18 cellular contexts compared by ENCODE assay signal in the genomic region with DNA sequence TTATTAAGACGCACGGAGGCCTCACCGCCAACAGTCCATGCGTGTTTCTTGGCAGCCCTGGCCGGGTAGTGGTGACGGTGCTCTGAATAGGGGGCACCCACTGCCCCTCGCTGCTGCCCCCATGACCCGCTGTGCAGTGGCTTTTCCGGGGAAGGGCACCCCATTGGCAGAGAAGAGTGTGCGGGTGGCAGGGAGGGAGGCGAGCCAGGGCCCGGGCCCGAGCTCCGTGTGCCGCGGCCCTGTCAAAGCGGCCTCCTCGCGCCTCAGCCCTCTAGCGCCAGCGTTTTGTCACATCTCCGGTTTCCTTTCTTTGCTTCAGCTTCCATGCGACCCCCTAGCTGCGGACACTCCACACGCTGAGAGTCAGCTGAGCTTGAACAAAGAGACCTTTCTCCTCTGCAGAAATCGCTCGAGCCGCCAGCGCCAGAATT.
DNase-seq lines count a peak whose midpoint lies in the region; ATAC-seq and TF ChIP-seq lines count a peak whose summit lies in the region.
"Had no signal": no experiment of that assay in that cellular context is flagged by ENCODE, and none has a peak within 500 bp of the region (broad histone marks: within the 10 kb centered on the region; RNA-seq: fewer than 3 reads in every experiment).

No MANE protein-coding gene starts in this region.

- no peaks in the 10 kb centered on the region for H3F3A ChIP-seq in neural progenitor cell (ENCODE audit: low read depth)

- peaks cover 14% of the 10 kb centered on the region for H3K9me3 Mint-ChIP-seq in neural progenitor cell
- H3K9me3 Mint-ChIP-seq in CD4-positive, alpha-beta T cell = no peaks in the 10 kb centered on the region

- H3K4me3 Mint-ChIP-seq in neural progenitor cell = peak overlapping the region; percentile 67
- no peak overlapping the region for H3K4me3 Mint-ChIP-seq in CD4-positive, alpha-beta T cell
- H3K4me3 Mint-ChIP-seq: activated naive CD8-positive, alpha-beta T cell treated with anti-CD3 and anti-CD28 coated beads for 36 hours; CD14-positive monocyte had no signal

- ATAC-seq in CD4-positive, alpha-beta T cell (ENCODE audit: poor library complexity) = no peak
- ATAC-seq: A549 had no signal

- peaks cover 38% of the 10 kb centered on the region for H3K4me1 Mint-ChIP-seq in neural progenitor cell
- no peaks in the 10 kb centered on the region for H3K4me1 Mint-ChIP-seq in CD4-positive, alpha-beta T cell (ENCODE audit: low read depth)
- H3K4me1 Mint-ChIP-seq: activated naive CD8-positive, alpha-beta T cell treated with anti-CD3 and anti-CD28 coated beads for 36 hours; CD14-positive monocyte had no signal

- no peak overlapping the region for H3K9ac ChIP-seq in neural progenitor cell
- H3K9ac ChIP-seq: parathyroid adenoma had no signal

- intact Hi-C loops in CD4-positive, alpha-beta T cell (cut with DNase I, micrococcal nuclease) = no loop called here

- H2AFZ ChIP-seq in neural progenitor cell (replicated peaks) = peak overlapping the region; percentile 78
- H2AFZ ChIP-seq: parathyroid adenoma had no signal

- no peak overlapping the region for H3K4me3 ChIP-seq in neural progenitor cell
- H3K4me3 ChIP-seq: A549 had no signal

- no peaks in the 10 kb centered on the region for H4K20me1 ChIP-seq in neural progenitor cell (ENCODE audit: low read depth)

- H3K27me3 Mint-ChIP-seq in neural progenitor cell (ENCODE audit: insufficient read depth, low read depth) = peaks cover 20% of the 10 kb centered on the region
- H3K27me3 Mint-ChIP-seq in CD4-positive, alpha-beta T cell = no peaks in the 10 kb centered on the region
- H3K27me3 Mint-ChIP-seq: activated naive CD8-positive, alpha-beta T cell treated with anti-CD3 and anti-CD28 coated beads for 36 hours had no signal

- H3K4me2 ChIP-seq in neural progenitor cell = peak overlapping the region; percentile 33
- H3K4me2 ChIP-seq: A549 had no signal

- CTCF ChIA-PET in CD4-positive, alpha-beta T cell (lab: Charles Lee) = no interaction called here

- peak; percentile 49 for TF ChIP-seq CTCF in neural progenitor cell (IDR thresholded peaks at IDR 0.05)
- TF ChIP-seq CTCF in CD4-positive, alpha-beta T cell (IDR thresholded peaks at IDR 0.05) = no peak

- no peaks in the 10 kb centered on the region for H3K36me3 Mint-ChIP-seq in neural progenitor cell
- no peaks in the 10 kb centered on the region for H3K36me3 Mint-ChIP-seq in CD4-positive, alpha-beta T cell (ENCODE audit: low read depth)
- H3K36me3 Mint-ChIP-seq: activated naive CD8-positive, alpha-beta T cell treated with anti-CD3 and anti-CD28 coated beads for 36 hours; CD14-positive monocyte had no signal

- peaks cover 9% of the 10 kb centered on the region for H3K4me1 ChIP-seq in neural progenitor cell
- H3K4me1 ChIP-seq: A549, parathyroid adenoma had no signal

- no peaks in the 10 kb centered on the region for H3K79me2 ChIP-seq in neural progenitor cell (ENCODE audit: low read depth)
- H3K79me2 ChIP-seq: parathyroid adenoma had no signal

- no peaks in the 10 kb centered on the region for H3K27me3 ChIP-seq in neural progenitor cell
- no peaks in the 10 kb centered on the region for H3K27me3 ChIP-seq in CD4-positive, alpha-beta T cell (ENCODE audit: control insufficient read depth, insufficient read depth, low read length)

- DNase-seq in COLO829 (ENCODE audit: low spot score) (peak; percentile 32), astrocyte of the hippocampus (ENCODE audit: low read depth, low spot score) (peak; percentile 68), iPS DF 4.7 (ENCODE audit: extremely low read depth, low spot score) (peak; percentile 3), neural progenitor cell (ENCODE audit: low spot score) (peak; percentile 91), NCI-H2227 (lab: John Stamatoyannopoulos, UW; ENCODE audit: unreplicated experiment) (no peak), HuH-7.5 (ENCODE audit: low spot score) (no peak), NCI-H226 (no peak)
- DNase-seq in CD4-positive, alpha-beta T cell = no peak
- DNase-seq: activated CD4-positive, alpha-beta T cell treated with anti-CD3 and anti-CD28 coated beads, Interleukin-2, amount 50 U/mL, for 4 hours; activated naive CD8-positive, alpha-beta T cell treated with anti-CD3 and anti-CD28 coated beads for 36 hours; KG1; mesenchymal stem cell; NCI-H1092 treated with DMSO at 0.1 percent for 48 hours; NCI-H2171; stimulated activated CD4-positive, alpha-beta T cell treated with anti-CD3 and anti-CD28 coated beads, Interleukin-12 subunit alpha, Interleukin-12 subunit beta, amount 100 ng/mL, for 4 hours had no signal

- POLR2A ChIA-PET in CD4-positive, alpha-beta T cell (lab: Charles Lee) = no interaction called here

- H3K27ac Mint-ChIP-seq in neural progenitor cell = peak overlapping the region; percentile 98
- H3K27ac Mint-ChIP-seq in CD4-positive, alpha-beta T cell = no peak overlapping the region
- H3K27ac Mint-ChIP-seq: activated naive CD8-positive, alpha-beta T cell treated with anti-CD3 and anti-CD28 coated beads for 36 hours; CD14-positive monocyte had no signal

- H3K36me3 ChIP-seq in neural progenitor cell = no peaks in the 10 kb centered on the region

- no peaks in the 10 kb centered on the region for H3K9me3 ChIP-seq in neural progenitor cell (ENCODE audit: low read depth)
- H3K9me3 ChIP-seq in CD4-positive, alpha-beta T cell (ENCODE audit: control insufficient read depth, low read length) = no peaks in the 10 kb centered on the region
- H3K9me3 ChIP-seq: A549 had no signal

- H3K27ac ChIP-seq in neural progenitor cell = no peak overlapping the region
- no peak overlapping the region for H3K27ac ChIP-seq in CD4-positive, alpha-beta T cell (ENCODE audit: low read depth, low read length)
- H3K27ac ChIP-seq: A549, parathyroid adenoma had no signal

Comparison
In these comparisons a context has a peak if more than half of its experiments do, and no peak if none do; other contexts are left out.
1. DNase-seq: peak in COLO829 (single experiment), astrocyte of the hippocampus (single experiment), iPS DF 4.7 (single experiment) and neural progenitor cell (single experiment); none in NCI-H2227 (single experiment), HuH-7.5 (single experiment), CD4-positive, alpha-beta T cell (0 of 10) and NCI-H226 (single experiment).